Comparison of ENCODE assay signal across 8 cellular contexts in genomic region chr7:90594791-90595317, GRCh38. TPM values are rescaled to one million over a fixed set of nuclear protein-coding genes. Genes with fewer than 3 reads are reported as not detected.
A peak's percentile ranks its signal among the peaks of the same experiment; 100 is the strongest.
DNase-seq lines count a peak whose midpoint lies in the region; ATAC-seq and TF ChIP-seq lines count a peak whose summit lies in the region.

No MANE protein-coding gene starts in this region.

- H2AK9ac ChIP-seq in IMR-90 (replicated peaks; ENCODE audit: low read depth, low read length, poor library complexity) = peak overlapping the region; percentile 70

- peak overlapping the region; percentile 36 for H2BK5ac ChIP-seq in IMR-90 (ENCODE audit: low read depth, low read length, poor library complexity, severe bottlenecking)

- no peaks in the 10 kb centered on the region for H3K36me3 ChIP-seq in CD4-positive, CD25-positive, alpha-beta regulatory T cell (ENCODE audit: control insufficient read depth, insufficient read depth, low read length)
- H3K36me3 ChIP-seq in IMR-90 (ENCODE audit: control insufficient read depth, insufficient read depth, low read length) = no peaks in the 10 kb centered on the region
- no peaks in the 10 kb centered on the region for H3K36me3 ChIP-seq in brain microvascular endothelial cell (replicated peaks)
- no peaks in the 10 kb centered on the region for H3K36me3 ChIP-seq in upper lobe of right lung
- H3K36me3 ChIP-seq in mucosa of descending colon (ENCODE audit: low read depth) = no peaks in the 10 kb centered on the region

- H4K91ac ChIP-seq in IMR-90 (ENCODE audit: insufficient read depth, low read depth, low read length) = no peak overlapping the region

- DNase-seq in CD4-positive, CD25-positive, alpha-beta regulatory T cell = no peak
- peak; percentile 91 for DNase-seq in IMR-90
- DNase-seq in brain microvascular endothelial cell = peak; percentile 90
- DNase-seq in kidney tubule cell (ENCODE audit: low spot score) = peak; percentile 89
- DNase-seq in upper lobe of right lung = no peak
- DNase-seq in mucosa of descending colon = no peak

- ATAC-seq in CD4-positive, CD25-positive, alpha-beta regulatory T cell (ENCODE audit: low read depth in 2 of 2) = no peak
- ATAC-seq in IMR-90 (ENCODE audit: low read depth) = peak; percentile 4; the same call in 1 of the 2 replicates
- no peak for ATAC-seq in upper lobe of right lung
- no peak for ATAC-seq in HG02840 (IDR thresholded peaks at IDR 0.05; ENCODE audit: low FRiP score, unreplicated experiment)
- no peak for ATAC-seq in mucosa of descending colon
- no peak for ATAC-seq in GM21717 (IDR thresholded peaks at IDR 0.05; ENCODE audit: unreplicated experiment)

- peak overlapping the region; percentile 75 for H2AFZ ChIP-seq in IMR-90 (replicated peaks; ENCODE audit: low read length, poor library complexity)

- TF ChIP-seq CTCF in IMR-90 (conservative IDR thresholded peaks at IDR 0.05; ENCODE audit: low read depth, low read length) (no peak), brain microvascular endothelial cell (IDR thresholded peaks at IDR 0.05; ENCODE audit: low read depth, low read length, missing control alignments) (no peak), upper lobe of right lung (IDR thresholded peaks at IDR 0.05) (no peak), mucosa of descending colon (IDR thresholded peaks at IDR 0.05) (no peak)

- H2BK20ac ChIP-seq in IMR-90 (ENCODE audit: low read depth, low read length) = 0 out of 2 replicates have a peak overlapping the region, but pooled peaks have one; percentile 29

- H4K20me1 ChIP-seq in IMR-90 (ENCODE audit: insufficient read depth, low read length) = no peaks in the 10 kb centered on the region

- H3K4me3 Mint-ChIP-seq in CD4-positive, CD25-positive, alpha-beta regulatory T cell = peak overlapping the region; percentile 7 to 84 (median 40)

- intact Hi-C loops in IMR-90 (cut with micrococcal nuclease) (loop anchor here (5.0 to 10.0 kb wide), 3 partner anchors 112 to 360 kb away; no protein-coding TSS in a partner anchor), upper lobe of right lung (cut with DNase I) (no loop called here), mucosa of descending colon (cut with DNase I, micrococcal nuclease) (no loop called here)

- H3K4me2 ChIP-seq in IMR-90 (ENCODE audit: low read depth, low read length) = peak overlapping the region; percentile 64

- no peak overlapping the region for H3K9ac ChIP-seq in IMR-90 (ENCODE audit: low read depth, low read length)

- peak overlapping the region in 1 of 2 experiments; percentile 77; a peak in 2 of 4 replicates for H4K8ac ChIP-seq in IMR-90 (ENCODE audit: low read depth in 2 of 2, low read length in 2 of 2)

- no peak overlapping the region for H3K56ac ChIP-seq in IMR-90 (ENCODE audit: extremely low read depth, insufficient read depth, low read length)

- peaks cover 28% of the 10 kb centered on the region for H3K27me3 Mint-ChIP-seq in CD4-positive, CD25-positive, alpha-beta regulatory T cell

- in situ Hi-C loops in IMR-90 (cut with MboI; ENCODE audit: low sequenced_read_pairs) (no loop called here), brain microvascular endothelial cell (cut with HindIII; ENCODE audit: low pct_ligation_motif_present, low sequenced_read_pairs) (no loop called here)

- H3K4me1 ChIP-seq in CD4-positive, CD25-positive, alpha-beta regulatory T cell (ENCODE audit: control insufficient read depth, insufficient read depth, low read length, poor library complexity, severe bottlenecking) = no peaks in the 10 kb centered on the region
- H3K4me1 ChIP-seq in IMR-90 (ENCODE audit: control insufficient read depth, insufficient read depth, low read length) (peaks cover 2% of the 10 kb centered on the region; the same call in 1 of the 2 replicates), upper lobe of right lung (peaks cover 11% of the 10 kb centered on the region), mucosa of descending colon (ENCODE audit: low read depth) (no peaks in the 10 kb centered on the region)

- H3K9me3 Mint-ChIP-seq in CD4-positive, CD25-positive, alpha-beta regulatory T cell = peaks cover 0 to 2% (median 0%) of the 10 kb centered on the region in 7 donors

- no peaks in the 10 kb centered on the region for H3K9me1 ChIP-seq in IMR-90 (ENCODE audit: insufficient read depth, low read length)

- H3K4me1 Mint-ChIP-seq in CD4-positive, CD25-positive, alpha-beta regulatory T cell = peaks cover 0 to 24% (median 4%) of the 10 kb centered on the region in 4 donors

- peaks cover 6 to 17% of the 10 kb centered on the region in 2 experiments; a peak in 3 of 4 replicates for H3K79me1 ChIP-seq in IMR-90 (ENCODE audit: low read depth in 1 of 2, low read length in 2 of 2)

- no peak overlapping the region for H3K27ac ChIP-seq in CD4-positive, CD25-positive, alpha-beta regulatory T cell (ENCODE audit: insufficient read depth, low read length, poor library complexity, severe bottlenecking)
- H3K27ac ChIP-seq in IMR-90 (ENCODE audit: insufficient read depth, low read length) = no peak overlapping the region; the same call in 1 of the 2 replicates
- H3K27ac ChIP-seq in brain microvascular endothelial cell = peak overlapping the region; percentile 56
- no peak overlapping the region for H3K27ac ChIP-seq in upper lobe of right lung

- H3K36me3 Mint-ChIP-seq in CD4-positive, CD25-positive, alpha-beta regulatory T cell = no peaks in the 10 kb centered on the region

- no peaks in the 10 kb centered on the region for H3K9me3 ChIP-seq in CD4-positive, CD25-positive, alpha-beta regulatory T cell (ENCODE audit: control insufficient read depth in 2 of 2, low read length in 2 of 2)
- H3K9me3 ChIP-seq in IMR-90 (ENCODE audit: control insufficient read depth, insufficient read depth, low read length) (no peaks in the 10 kb centered on the region), upper lobe of right lung (no peaks in the 10 kb centered on the region), mucosa of descending colon (no peaks in the 10 kb centered on the region)

- H4K5ac ChIP-seq in IMR-90 (ENCODE audit: low read depth, low read length) = peak overlapping the region; percentile 45; the same call in 1 of the 2 replicates

- H2BK120ac ChIP-seq in IMR-90 (ENCODE audit: low read depth, low read length) = peak overlapping the region; percentile 48; the same call in 1 of the 2 replicates

- H3K4me3 ChIP-seq in CD4-positive, CD25-positive, alpha-beta regulatory T cell (ENCODE audit: low read depth, low read length) = no peak overlapping the region
- H3K4me3 ChIP-seq in IMR-90 (ENCODE audit: insufficient read depth, low read depth, low read length) (peak overlapping the region; percentile 18; the same call in 1 of the 2 replicates), brain microvascular endothelial cell (ENCODE audit: low read depth, low read length) (peak overlapping the region; percentile 64), upper lobe of right lung (peak overlapping the region; percentile 65), mucosa of descending colon (no peak overlapping the region)

- 0 out of 2 replicates have a peak overlapping the region, but pooled peaks have one; percentile 26 for H3K14ac ChIP-seq in IMR-90 (replicated peaks; ENCODE audit: low read depth, low read length)

- 10% methylated on average over 2 of the region's 10 CpGs; no CpG with 5 or more reads in 1 of the 2 experiments for WGBS in IMR-90 (ENCODE audit: extremely low coverage in 2 of 2, insufficient read length in 1 of 2), 2 experiments

- no peak for TF ChIP-seq RAD21 in IMR-90 (IDR thresholded peaks at IDR 0.05; ENCODE audit: low read length)

- no peak overlapping the region for H3K23ac ChIP-seq in IMR-90 (ENCODE audit: low read depth, low read length)

- peak overlapping the region in 1 of 3 donors; percentile 29 for H3K27ac Mint-ChIP-seq in CD4-positive, CD25-positive, alpha-beta regulatory T cell

- peak overlapping the region; percentile 23; the same call in 1 of the 2 replicates for H3K4ac ChIP-seq in IMR-90 (ENCODE audit: low read depth, low read length)

- H2BK15ac ChIP-seq in IMR-90 (ENCODE audit: low read depth, low read length) = peak overlapping the region; percentile 62; the same call in 1 of the 3 replicates

- CTCF ChIA-PET in IMR-90 (lab: Yijun Ruan, JAX) = interaction anchor here (0.7 to 1.1 kb wide), 3 partner anchors 13 to 36 kb away, joined by 3 read pairs; no protein-coding TSS in a partner anchor

- H3K18ac ChIP-seq in IMR-90 (ENCODE audit: low read depth, low read length) = peak overlapping the region; percentile 71; the same call in 1 of the 2 replicates

- 0 out of 2 replicates have a peak overlapping the region, but pooled peaks have one; percentile 42 for H2AK5ac ChIP-seq in IMR-90 (ENCODE audit: low read depth, low read length)

- no TSS peak for BruUV-seq in IMR-90 (replicated peaks; lab: Mats Ljungman, UMichigan)

- dilution Hi-C loops in IMR-90 (cut with HindIII; ENCODE audit: low sequenced_read_pairs, unreplicated experiment) = no loop called here

- no peak for TF ChIP-seq POLR2A in IMR-90 (IDR thresholded peaks at IDR 0.05; ENCODE audit: low read depth, low read length)

- H3K27me3 ChIP-seq in CD4-positive, CD25-positive, alpha-beta regulatory T cell (ENCODE audit: control insufficient read depth, insufficient read depth, low read length) = peaks cover 14% of the 10 kb centered on the region
- H3K27me3 ChIP-seq in IMR-90 (ENCODE audit: control insufficient read depth, insufficient read depth, low read length) (no peaks in the 10 kb centered on the region), brain microvascular endothelial cell (replicated peaks) (no peaks in the 10 kb centered on the region), upper lobe of right lung (no peaks in the 10 kb centered on the region)

- POLR2A ChIA-PET in IMR-90 (lab: Charles Lee; ENCODE audit: unreplicated experiment) = no interaction called here

TF ChIP-seq in IMR-90, 13 proteins besides CTCF, POLR2A, EP300 and RAD21:
- TF ChIP-seq ELK1 (IDR thresholded peaks at IDR 0.05; ENCODE audit: borderline replicate concordance, low read depth, low read length) (no peak), FOS (IDR thresholded peaks at IDR 0.05; ENCODE audit: low read depth, low read length) (no peak), MAFK (IDR thresholded peaks at IDR 0.05; ENCODE audit: low read depth, low read length) (no peak)

RNA-seq across cellular contexts. Expression of gene CDK14, which starts 1.3 kb away (rescaled TPM):
- 4.0 TPM for total RNA-seq in CD4-positive, CD25-positive, alpha-beta regulatory T cell
- polyA plus RNA-seq in CD4-positive, CD25-positive, alpha-beta regulatory T cell = 1 to 10 TPM in 3 of 4 donors, under 1 TPM in 1; 0.58 to 3.9 (median 1.9) TPM
- 28.1 and 29.6 TPM in 2 replicates for total RNA-seq in IMR-90 (2012; rRNA removed)
- polyA plus RNA-seq in IMR-90 (2012; rRNA removed) = 6.9 and 10.1 TPM in 2 replicates
- 2.2 and 3.0 TPM in 2 replicates for polyA plus RNA-seq in IMR-90 (2012; cell fraction: cytosol; rRNA removed)
- polyA plus RNA-seq in IMR-90 (2012; cell fraction: nucleus; rRNA removed; ENCODE audit: low replicate concordance) = 1.0 and 9.0 TPM in 2 replicates
- total RNA-seq in upper lobe of right lung = 47.2 TPM
- 10 to 100 TPM in 1 of 3 donors, 1 to 10 TPM in 2; 5.4 to 24.4 (median 5.6) TPM for total RNA-seq in mucosa of descending colon

Comparison
In these comparisons a context has a peak if more than half of its experiments do, and no peak if none do; other contexts are left out.
1. DNase-seq: peak in IMR-90 (single experiment), brain microvascular endothelial cell (single experiment) and kidney tubule cell (single experiment); none in CD4-positive, CD25-positive, alpha-beta regulatory T cell (0 of 3), upper lobe of right lung (single experiment) and mucosa of descending colon (0 of 3).
2. H3K4me3 ChIP-seq: peak in IMR-90 (single experiment), brain microvascular endothelial cell (single experiment) and upper lobe of right lung (single experiment); none in CD4-positive, CD25-positive, alpha-beta regulatory T cell (single experiment) and mucosa of descending colon (single experiment).